In genomic region chr12:55972045-55972843, GRCh38 we compare ENCODE assay signal across 10 cellular contexts. TPM values are rescaled to one million over a fixed set of nuclear protein-coding genes. Genes with fewer than 3 reads are reported as not detected.
DNase-seq lines count a peak whose midpoint lies in the region; ATAC-seq, FAIRE-seq and TF ChIP-seq lines count a peak whose summit lies in the region.
"Had no signal": no experiment of that assay in that cellular context is flagged by ENCODE, and none has a peak within 500 bp of the region (broad histone marks: within the 10 kb centered on the region; RNA-seq: fewer than 3 reads in every experiment).

No MANE protein-coding gene starts in this region.

- H3K79me2 ChIP-seq in smooth muscle cell (ENCODE audit: low read depth) = peaks cover 51% of the 10 kb centered on the region

- in situ Hi-C loops in SK-MEL-5 (cut with HindIII; ENCODE audit: low pct_unique_long_range_greater_than_20kb, low sequenced_read_pairs) = no loop called here

- no peak for TF ChIP-seq POLR2A in H54 (IDR thresholded peaks at IDR 0.05; ENCODE audit: low read depth, low read length)

- 73% methylated on average over 4 of the region's 4 CpGs for WGBS in smooth muscle cell (ENCODE audit: low lambda C conversion rate)

- H3K9ac ChIP-seq in smooth muscle cell (ENCODE audit: low read depth) = peak overlapping the region; percentile 89

- peaks cover 8% of the 10 kb centered on the region for H3F3A ChIP-seq in smooth muscle cell (ENCODE audit: low read depth)

- peaks cover 9% of the 10 kb centered on the region for H3K4me1 ChIP-seq in smooth muscle cell (ENCODE audit: low read depth)

- H3K36me3 ChIP-seq in smooth muscle cell (ENCODE audit: low read depth) = no peaks in the 10 kb centered on the region

- no peaks in the 10 kb centered on the region for H3K9me3 ChIP-seq in smooth muscle cell (replicated peaks; ENCODE audit: low read depth)

- TF ChIP-seq CTCF in foreskin fibroblast (IDR thresholded peaks at IDR 0.05; ENCODE audit: low read depth, low read length) (no peak), smooth muscle cell (IDR thresholded peaks at IDR 0.05; ENCODE audit: borderline replicate concordance, insufficient read depth, poor library complexity, severe bottlenecking) (no peak)

- FAIRE-seq in H54 (lab: Jason Lieb, UNC) = peak; percentile 38

- H2AFZ ChIP-seq in smooth muscle cell (ENCODE audit: low read depth) = no peak overlapping the region

- DNase-seq in H54 (ENCODE audit: insufficient read length, low spot score) (peak; percentile 53), SK-MEL-5 (ENCODE audit: low read depth, low spot score) (peak; percentile 89), foreskin fibroblast (peak; percentile 67 to 79), smooth muscle cell (lab: John Stamatoyannopoulos, UW; ENCODE audit: unreplicated experiment) (no peak), NCI-H345 treated with DMSO at 0.1 percent for 48 hours (lab: John Stamatoyannopoulos, UW; ENCODE audit: unreplicated experiment) (no peak)
- no peak for DNase-seq in activated T-cell treated with anti-CD3 and anti-CD28 coated beads, Interleukin-2, amount 50 U/mL, for 48 hours
- DNase-seq: KG1; stimulated activated naive B cell treated with anti-CD40 and anti-IgM and Interleukin-4, amounts not matched to agents 10 μg/mL and 1 μg/mL and 100 μg/mL, for 72 hours had no signal

- ATAC-seq in HG02852 (IDR thresholded peaks at IDR 0.05; ENCODE audit: unreplicated experiment) (no peak), HG02678 (IDR thresholded peaks at IDR 0.05; ENCODE audit: unreplicated experiment) (no peak)
- ATAC-seq: stimulated activated naive B cell treated with anti-CD40 and anti-IgM and Interleukin-4, amounts not matched to agents 10 μg/mL and 1 μg/mL and 100 μg/mL, for 72 hours had no signal

- peak overlapping the region; percentile 87 for H3K4me2 ChIP-seq in smooth muscle cell

- H4K20me1 ChIP-seq in smooth muscle cell (ENCODE audit: low read depth) = peaks cover 14% of the 10 kb centered on the region

- H3K4me3 ChIP-seq in foreskin fibroblast (ENCODE audit: low read depth in 1 of 2, low read length in 2 of 2) (peak overlapping the region; percentile 53 to 85), smooth muscle cell (peak overlapping the region; percentile 77)

- H3K27ac ChIP-seq in smooth muscle cell (ENCODE audit: low read depth) = peak overlapping the region; percentile 93

- H3K27me3 ChIP-seq in smooth muscle cell (ENCODE audit: low read depth) = no peaks in the 10 kb centered on the region

RNA-seq across cellular contexts. Expression of gene RAB5B, which starts 1.6 kb away (rescaled TPM):
- total RNA-seq in SK-MEL-5 (2014; rRNA removed; shearing (Covaris generic)) = 169 and 175 TPM in 2 replicates
- 207 and 257 TPM in 2 replicates for polyA plus RNA-seq in SK-MEL-5 (2015; cell fraction: cytosol; rRNA removed)
- polyA plus RNA-seq in SK-MEL-5 (2015; cell fraction: nucleus; rRNA removed) = 277 and 286 TPM in 2 replicates
- total RNA-seq in smooth muscle cell = 77.2 and 90.4 TPM in 2 replicates
- 81.9 and 93.4 TPM in 2 replicates for polyA plus RNA-seq in smooth muscle cell

RNA-seq across cellular contexts. Expression of gene CDK2, which starts 5.6 kb away (rescaled TPM):
- 896 and 917 TPM in 2 replicates for total RNA-seq in SK-MEL-5 (2014; rRNA removed; shearing (Covaris generic))
- polyA plus RNA-seq in SK-MEL-5 (2015; cell fraction: cytosol; rRNA removed) = 625 and 776 TPM in 2 replicates
- polyA plus RNA-seq in SK-MEL-5 (2015; cell fraction: nucleus; rRNA removed) = 2,816 and 3,274 TPM in 2 replicates
- total RNA-seq in smooth muscle cell = 36.5 and 37.5 TPM in 2 replicates
- 25.8 and 33.3 TPM in 2 replicates for polyA plus RNA-seq in smooth muscle cell

RNA-seq across cellular contexts. Expression of gene PMEL, which starts 6.4 kb away (rescaled TPM):
- total RNA-seq in SK-MEL-5 (2014; rRNA removed; shearing (Covaris generic)) = 10,199 and 10,765 TPM in 2 replicates
- polyA plus RNA-seq in SK-MEL-5 (2015; cell fraction: cytosol; rRNA removed) = 10,555 and 11,322 TPM in 2 replicates
- 13,633 and 13,752 TPM in 2 replicates for polyA plus RNA-seq in SK-MEL-5 (2015; cell fraction: nucleus; rRNA removed)
- 1.8 and 4.7 TPM in 2 replicates for total RNA-seq in smooth muscle cell
- 1.4 and 1.9 TPM in 2 replicates for polyA plus RNA-seq in smooth muscle cell

RNA-seq across cellular contexts. Expression of gene SUOX, which starts 24.8 kb away (rescaled TPM):
- total RNA-seq in SK-MEL-5 (2014; rRNA removed; shearing (Covaris generic)) = 11.2 and 16.1 TPM in 2 replicates
- 16.8 and 19.9 TPM in 2 replicates for polyA plus RNA-seq in SK-MEL-5 (2015; cell fraction: cytosol; rRNA removed)
- 41.0 and 45.9 TPM in 2 replicates for polyA plus RNA-seq in SK-MEL-5 (2015; cell fraction: nucleus; rRNA removed)
- total RNA-seq in smooth muscle cell = 9.8 and 19.1 TPM in 2 replicates
- 12.8 and 13.8 TPM in 2 replicates for polyA plus RNA-seq in smooth muscle cell

RNA-seq across cellular contexts. Expression of gene DGKA, which starts 41.3 kb away (rescaled TPM):
- total RNA-seq in SK-MEL-5 (2014; rRNA removed; shearing (Covaris generic)) = 5.7 and 6.9 TPM in 2 replicates
- 8.3 and 9.4 TPM in 2 replicates for polyA plus RNA-seq in SK-MEL-5 (2015; cell fraction: cytosol; rRNA removed)
- polyA plus RNA-seq in SK-MEL-5 (2015; cell fraction: nucleus; rRNA removed) = 36.7 and 55.3 TPM in 2 replicates
- total RNA-seq in smooth muscle cell = 86.0 and 87.1 TPM in 2 replicates
- 66.3 and 125 TPM in 2 replicates for polyA plus RNA-seq in smooth muscle cell

Comparison
In these comparisons a context has a peak if more than half of its experiments do, and no peak if none do; other contexts are left out.
1. DNase-seq: peak in H54 (single experiment), SK-MEL-5 (single experiment) and foreskin fibroblast (2 of 2); none in smooth muscle cell (single experiment), NCI-H345 treated with DMSO at 0.1 percent for 48 hours (single experiment) and activated T-cell treated with anti-CD3 and anti-CD28 coated beads, Interleukin-2, amount 50 U/mL, for 48 hours (0 of 2).
2. RNA of gene CDK2, which starts 5.6 kb away (total RNA-seq): 896 to 917 TPM in SK-MEL-5; 36.5 to 37.5 TPM in smooth muscle cell; every median in the first group is over 10 times any median in the second.
3. RNA of gene PMEL, which starts 6.4 kb away (total RNA-seq): 10,199 to 10,765 TPM in SK-MEL-5; 1.8 to 4.7 TPM in smooth muscle cell; every median in the first group is over 1,000 times any median in the second.